ENCODE assay signal across 28 cellular contexts in the genomic region with DNA sequence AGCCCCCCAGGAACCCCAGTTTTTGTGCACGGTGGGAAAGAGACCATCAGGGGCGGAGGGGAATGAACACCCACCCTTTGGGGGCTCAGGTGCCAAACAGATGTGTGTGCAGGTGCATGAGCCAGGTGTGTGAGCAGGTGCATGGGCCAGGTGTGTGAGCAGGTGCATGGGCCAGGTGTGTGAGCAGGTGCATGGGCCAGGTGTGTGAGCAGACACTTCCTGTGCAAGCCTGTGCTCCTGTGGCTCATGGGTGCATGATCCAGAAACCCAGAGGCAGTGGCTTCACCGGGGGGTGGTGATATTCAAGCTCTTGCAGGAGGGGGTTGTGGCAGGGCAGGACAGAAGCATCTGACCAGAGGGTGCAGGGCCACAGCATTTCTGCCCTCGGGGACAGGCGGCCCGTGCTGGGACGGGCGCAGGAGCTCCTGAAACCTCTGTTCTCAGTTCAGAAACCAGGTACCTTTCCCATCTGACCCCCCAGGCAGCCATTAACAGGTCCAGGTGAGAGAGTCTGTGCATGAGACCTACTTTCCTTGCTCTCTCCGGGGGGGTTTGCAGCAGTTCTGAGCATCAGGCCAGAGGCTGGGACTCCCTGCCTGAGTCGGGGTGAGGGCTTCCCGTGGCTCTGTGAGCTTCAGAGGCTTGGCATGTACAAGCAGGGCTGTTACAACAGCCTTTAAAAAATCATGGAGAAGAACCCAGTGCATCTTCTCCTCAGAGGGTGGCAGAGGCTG. TPM values are rescaled to one million over a fixed set of nuclear protein-coding genes. Genes with fewer than 3 reads are reported as not detected.
DNase-seq lines count a peak whose midpoint lies in the region; FAIRE-seq and TF ChIP-seq lines count a peak whose summit lies in the region.
"Had no signal": no experiment of that assay in that cellular context is flagged by ENCODE, and none has a peak within 500 bp of the region (broad histone marks: within the 10 kb centered on the region; RNA-seq: fewer than 3 reads in every experiment).

No MANE protein-coding gene starts in this region.

- CTCF ChIA-PET in H1 (lab: Charles Lee; ENCODE audit: partially characterized antibody) = interaction anchor here (0.6 to 2.6 kb wide), 6 partner anchors 27 to 293 kb away, joined by 3 to 13 read pairs (median 4); no protein-coding TSS in a partner anchor

- no peak overlapping the region for H3K23ac ChIP-seq in H1 (ENCODE audit: insufficient read length)

- intact Hi-C loops in ovary (cut with DNase I) = loop anchor here in 2 of 4 donors (5.0 to 10.0 kb wide), 3 partner anchors 49 to 299 kb away; no protein-coding TSS in a partner anchor

- H3K36me3 ChIP-seq in GM23248 (ENCODE audit: low read depth) (no peaks in the 10 kb centered on the region), H1 (ENCODE audit: control insufficient read depth in 2 of 4, insufficient read depth in 4 of 4, low read length in 3 of 4) (peaks cover 0 to 7% (median 0%) of the 10 kb centered on the region in 4 experiments; a peak in 4 of 8 replicates), ovary (no peaks in the 10 kb centered on the region)
- H3K36me3 ChIP-seq: BE2C, brain microvascular endothelial cell, colonic mucosa, gastrocnemius medialis, spleen, upper lobe of left lung had no signal

- no peak overlapping the region for H2BK20ac ChIP-seq in H1 (ENCODE audit: low read length)

- TF ChIP-seq POLR2A in H1 (IDR thresholded peaks at IDR 0.05; ENCODE audit: control extremely low read depth in 1 of 2, low read depth in 2 of 2, low read length in 2 of 2) = no peak
- no peak for TF ChIP-seq POLR2A in ovary (IDR thresholded peaks at IDR 0.05)

- H2AFZ ChIP-seq in GM23248 = no peak overlapping the region
- H2AFZ ChIP-seq in H1 (ENCODE audit: low read length) = no peak overlapping the region
- H2AFZ ChIP-seq: PC-9 had no signal

- H3K18ac ChIP-seq in H1 (ENCODE audit: extremely low read depth, low read length) = no peak overlapping the region

- no peak overlapping the region for H4K5ac ChIP-seq in H1 (ENCODE audit: insufficient read length, low read depth, low read length)

- H3K4me2 ChIP-seq in GM23248 (ENCODE audit: unreplicated experiment) = no peak overlapping the region
- no peak overlapping the region for H3K4me2 ChIP-seq in H1 (ENCODE audit: insufficient read depth in 1 of 2, low read depth in 2 of 2, low read length in 2 of 2)
- H3K4me2 ChIP-seq: PC-9 had no signal

- TF ChIP-seq RAD21 in Ishikawa (IDR thresholded peaks at IDR 0.05; ENCODE audit: low read depth) (no peak), H1 (IDR thresholded peaks at IDR 0.05 in 1 of 2, conservative IDR thresholded peaks at IDR 0.05 in 1 of 2; ENCODE audit: low read depth in 2 of 2, low read length in 2 of 2) (no peak)

- DNase-seq in GM23248 (peak; percentile 10), H1 (ENCODE audit: low read depth in 1 of 2, low spot score in 2 of 2) (no peak), ovary (no peak), COLO668 (lab: John Stamatoyannopoulos, UW; ENCODE audit: unreplicated experiment) (no peak), ureter (ENCODE audit: low spot score) (no peak), midbrain (lab: John Stamatoyannopoulos, UW) (no peak)
- no peak for DNase-seq in activated naive CD4-positive, alpha-beta T cell treated with anti-CD3 and anti-CD28 coated beads, Interleukin-2, amount 50 U/mL, for 16 hours
- DNase-seq: ACHN; activated CD4-positive, alpha-beta T cell treated with anti-CD3 and anti-CD28 coated beads, Interleukin-2, amount 50 U/mL, for 1 hour; activated T-cell treated with anti-CD3 and anti-CD28 coated beads, Interleukin-2, amount 50 U/mL, for 4 hours; BE2C; brain microvascular endothelial cell; colonic mucosa; gastrocnemius medialis; left ventricle myocardium superior; naive thymus-derived CD8-positive, alpha-beta T cell; NCI-H1694 treated with DMSO at 0.1 percent for 48 hours; NCI-H526; NK-92 treated with Interleukin-12 subunit alpha and Interleukin-12 subunit beta, amount 100 ng/mL, for 24 hours; PC-9; retina; SHP77 treated with DMSO at 0.1 percent for 48 hours; spleen; T1000 had no signal

- TF ChIP-seq EP300 in Ishikawa (IDR thresholded peaks at IDR 0.05; ENCODE audit: borderline replicate concordance) (no peak), H1 (IDR thresholded peaks at IDR 0.05; ENCODE audit: borderline replicate concordance in 1 of 2, low read depth in 2 of 2, low read length in 2 of 2) (no peak), ovary (IDR thresholded peaks at IDR 0.05) (no peak)

- H2BK120ac ChIP-seq in H1 (replicated peaks; ENCODE audit: low read depth, low read length) = no peak overlapping the region

- H3K27me3 ChIP-seq in GM23248 (replicated peaks; ENCODE audit: insufficient read depth) = no peaks in the 10 kb centered on the region
- no peaks in the 10 kb centered on the region for H3K27me3 ChIP-seq in H1 (replicated peaks in 1 of 4; ENCODE audit: control insufficient read depth in 3 of 4, extremely low read depth in 1 of 4, insufficient read depth in 3 of 4, low read length in 3 of 4)
- no peaks in the 10 kb centered on the region for H3K27me3 ChIP-seq in ovary
- H3K27me3 ChIP-seq: brain microvascular endothelial cell, colonic mucosa, upper lobe of left lung had no signal

- H3K79me1 ChIP-seq in H1 (ENCODE audit: low read depth, low read length) = peaks cover 23% of the 10 kb centered on the region

- no peak overlapping the region for H2BK15ac ChIP-seq in H1 (ENCODE audit: low read length)

- TF ChIP-seq CTCF in H1 (IDR thresholded peaks at IDR 0.05; ENCODE audit: control extremely low read depth in 1 of 3, insufficient read depth in 1 of 3, low read depth in 1 of 3, low read length in 3 of 3) = no peak
- no peak for TF ChIP-seq CTCF in ovary (IDR thresholded peaks at IDR 0.05)

- 0 out of 2 replicates have a peak overlapping the region, but pooled peaks have one; percentile 16 for H2BK5ac ChIP-seq in H1 (ENCODE audit: low read depth, low read length)

- POLR2A ChIA-PET in H1 (lab: Charles Lee; ENCODE audit: partially characterized antibody) = interaction anchor here (0.7 to 3.6 kb wide), 4 partner anchors 14 to 49 kb away, joined by 3 to 17 read pairs (median 4); no protein-coding TSS in a partner anchor

- H3K9me2 ChIP-seq in GM23248 (ENCODE audit: insufficient read depth) = no peaks in the 10 kb centered on the region

- H3K14ac ChIP-seq in H1 (ENCODE audit: insufficient read length) = no peak overlapping the region

- FAIRE-seq in H1 (lab: Jason Lieb, UNC) = no peak
- FAIRE-seq: G401.6, HepG2 had no signal

- no peaks in the 10 kb centered on the region for H3K79me2 ChIP-seq in GM23248 (ENCODE audit: insufficient read depth)
- peaks cover 6 to 93% of the 10 kb centered on the region in 2 experiments; a peak in 3 of 4 replicates for H3K79me2 ChIP-seq in H1 (ENCODE audit: control insufficient read depth in 1 of 2, insufficient read depth in 2 of 2, low read length in 2 of 2)

- in situ Hi-C loops in GM23248 (cut with MboI) = no loop called here

- H3K9ac ChIP-seq in GM23248 (no peak overlapping the region), H1 (replicated peaks in 1 of 4; ENCODE audit: extremely low read depth in 1 of 4, low read depth in 3 of 4, low read length in 3 of 4) (no peak overlapping the region)

- no peak overlapping the region for H3K27ac ChIP-seq in GM23248
- peak overlapping the region; percentile 38 for H3K27ac ChIP-seq in H1 (ENCODE audit: low read depth, low read length)
- peak overlapping the region; percentile 79 to 80 for H3K27ac ChIP-seq in ovary
- H3K27ac ChIP-seq: colonic mucosa, PC-9, spleen, upper lobe of left lung had no signal

- peak overlapping the region; percentile 36 for H4K8ac ChIP-seq in H1 (ENCODE audit: extremely low read depth, insufficient read depth, low read length)

- H2AK5ac ChIP-seq in H1 (ENCODE audit: low read depth, low read length) = no peak overlapping the region

- no peak overlapping the region for H3K4me3 ChIP-seq in GM23248
- H3K4me3 ChIP-seq in H1 (ENCODE audit: extremely low read depth in 1 of 4, insufficient read depth in 2 of 4, low read depth in 3 of 4, low read length in 4 of 4) = no peak overlapping the region
- H3K4me3 ChIP-seq in ovary = no peak overlapping the region
- H3K4me3 ChIP-seq: colonic mucosa, gastrocnemius medialis, PC-9, spleen, upper lobe of left lung had no signal

- H3F3A ChIP-seq in GM23248 (ENCODE audit: insufficient read depth) = peaks cover 6% of the 10 kb centered on the region; the same call in 1 of the 2 replicates

- H3K4me1 ChIP-seq in GM23248 (ENCODE audit: insufficient read depth) = peaks cover 14% of the 10 kb centered on the region; the same call in 1 of the 2 replicates
- H3K4me1 ChIP-seq in H1 (replicated peaks in 1 of 4; ENCODE audit: control insufficient read depth in 3 of 4, insufficient read depth in 4 of 4, low read length in 3 of 4) = peaks cover 0 to 39% (median 33%) of the 10 kb centered on the region in 4 experiments; a peak in 6 of 7 replicates
- peaks cover 45% of the 10 kb centered on the region for H3K4me1 ChIP-seq in ovary (ENCODE audit: insufficient read depth)
- H3K4me1 ChIP-seq: colonic mucosa had no signal

- H3K56ac ChIP-seq in H1 (replicated peaks; ENCODE audit: insufficient read length, low read depth, low read length) = no peak overlapping the region

- no peak overlapping the region for H4K91ac ChIP-seq in H1 (replicated peaks; ENCODE audit: insufficient read length, low read length)

- H3K23me2 ChIP-seq in H1 (ENCODE audit: low read depth, low read length) = peaks cover 11% of the 10 kb centered on the region

- WGBS in GM23248 (ENCODE audit: low coverage in 1 of 2, low lambda C conversion rate in 2 of 2, missing lambda C conversion rate in 2 of 2), 2 experiments = 85 to 86% methylated on average over 11 of the region's 11 CpGs
- WGBS in H1 (ENCODE audit: extremely low coverage in 1 of 2, insufficient coverage in 1 of 2, insufficient read length in 1 of 2, insufficient replicate concordance in 2 of 2, low coverage in 1 of 2, low lambda C conversion rate in 2 of 2, missing lambda C conversion rate in 1 of 2), 2 experiments = 85% methylated on average over 11 of the region's 11 CpGs; no CpG with 5 or more reads in 1 of the 2 experiments
- 64 to 75% (median 68%) methylated on average over 11 of the region's 11 CpGs for WGBS in ovary, 3 donors

- H4K20me1 ChIP-seq in GM23248 (ENCODE audit: insufficient read depth) = no peaks in the 10 kb centered on the region
- peaks cover 9 to 56% of the 10 kb centered on the region in 2 experiments for H4K20me1 ChIP-seq in H1 (replicated peaks in 1 of 2; ENCODE audit: control insufficient read depth in 1 of 2, insufficient read depth in 2 of 2, low read length in 2 of 2)

- no peaks in the 10 kb centered on the region for H3K9me3 ChIP-seq in GM23248 (ENCODE audit: low read depth)
- no peaks in the 10 kb centered on the region for H3K9me3 ChIP-seq in H1 (ENCODE audit: insufficient read depth in 2 of 2, low read depth in 1 of 2, low read length in 1 of 2)
- no peaks in the 10 kb centered on the region for H3K9me3 ChIP-seq in ovary
- H3K9me3 ChIP-seq: BE2C, colonic mucosa, gastrocnemius medialis, spleen, upper lobe of left lung had no signal

- H2BK12ac ChIP-seq in H1 (ENCODE audit: low read depth, low read length) = no peak overlapping the region

- H3K4ac ChIP-seq in H1 (replicated peaks; ENCODE audit: insufficient read length, low read depth, low read length) = peak overlapping the region; percentile 51

RNA-seq across cellular contexts. Expression of gene COL18A1, which starts 29.1 kb away (rescaled TPM):
- 24.2 and 30.5 TPM in 2 replicates for total RNA-seq in GM23248 (2014; rRNA removed; shearing (Covaris generic))
- 1.7 and 1.8 TPM in 2 replicates for polyA plus RNA-seq in GM23248 (2016; fragmentation: Nextera tagmentation; extraction: Ambion mirVana)
- 201 and 205 TPM in 2 replicates for total RNA-seq in H1 (2021; fragmentation: NEBNext Ultra II Directional; extraction: Animal tissue kit (Norgen Biotek cat#: 25700))
- polyA plus RNA-seq in H1 (2011; rRNA removed) = 145 and 239 TPM in 2 replicates
- polyA plus RNA-seq in H1 (2011; cell fraction: cytosol; rRNA removed) = 167 TPM
- polyA plus RNA-seq in H1 (2011; cell fraction: nucleus; rRNA removed) = 627 TPM
- polyA plus RNA-seq in H1 (2012, experiment 1 of 2) = 80.5 to 132 TPM (median 130 TPM) in 4 replicates
- 88.9 TPM for polyA plus RNA-seq in H1 (2012, experiment 2 of 2)
- polyA plus RNA-seq in H1 (2013, experiment 1 of 2) = 269 TPM
- polyA plus RNA-seq in H1 (2013, experiment 2 of 2) = 226 TPM
- polyA minus RNA-seq in H1 (2011; rRNA and poly(A)+ RNA removed) = 30.9 and 31.7 TPM in 2 replicates
- polyA minus RNA-seq in H1 (2011; cell fraction: cytosol; rRNA and poly(A)+ RNA removed) = 90.3 TPM
- 88.2 TPM for polyA minus RNA-seq in H1 (2011; cell fraction: nucleus; rRNA and poly(A)+ RNA removed)
- 100 to 1,000 TPM; 141 to 353 (median 270) TPM for total RNA-seq in ovary
- 100 to 1,000 TPM in 1 of 2 donors, 10 to 100 TPM in 1; 11.1 to 201 TPM for polyA plus RNA-seq in ovary
- 90.4 TPM for total RNA-seq in ureter
